1 cellular context compared by ENCODE assay signal in the genomic region with DNA sequence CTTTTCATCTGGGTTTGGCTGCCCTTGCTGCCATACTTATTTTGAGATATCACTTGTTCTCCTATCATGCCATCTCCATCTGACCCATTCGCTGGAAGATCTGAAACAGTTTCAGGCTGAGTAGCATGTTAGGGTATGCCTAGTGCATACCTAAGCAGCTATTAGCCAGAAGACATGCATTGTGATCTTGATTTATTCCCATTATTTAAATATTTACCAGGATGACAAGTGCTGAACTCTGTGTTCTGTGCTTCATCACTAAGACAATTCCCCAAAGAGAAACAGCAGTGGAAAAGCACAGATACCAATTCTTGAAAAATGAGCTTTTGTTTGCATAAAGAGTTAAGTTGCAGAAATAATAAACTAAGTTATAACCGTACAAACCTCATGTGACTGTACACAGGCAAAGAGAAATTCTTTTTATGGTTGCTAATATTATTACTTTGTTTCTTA.
TF ChIP-seq lines count a peak whose summit lies in the region.

No MANE protein-coding gene starts in this region.

TF ChIP-seq in SK-N-SH, 30 proteins besides CTCF, POLR2A, EP300 and RAD21:
- peak; percentile 88 for TF ChIP-seq FOXM1 (IDR thresholded peaks at IDR 0.05; ENCODE audit: low read depth)
- TF ChIP-seq RFX5 (IDR thresholded peaks at IDR 0.05; ENCODE audit: low read length), result no peak
- TF ChIP-seq, protein P1, sequence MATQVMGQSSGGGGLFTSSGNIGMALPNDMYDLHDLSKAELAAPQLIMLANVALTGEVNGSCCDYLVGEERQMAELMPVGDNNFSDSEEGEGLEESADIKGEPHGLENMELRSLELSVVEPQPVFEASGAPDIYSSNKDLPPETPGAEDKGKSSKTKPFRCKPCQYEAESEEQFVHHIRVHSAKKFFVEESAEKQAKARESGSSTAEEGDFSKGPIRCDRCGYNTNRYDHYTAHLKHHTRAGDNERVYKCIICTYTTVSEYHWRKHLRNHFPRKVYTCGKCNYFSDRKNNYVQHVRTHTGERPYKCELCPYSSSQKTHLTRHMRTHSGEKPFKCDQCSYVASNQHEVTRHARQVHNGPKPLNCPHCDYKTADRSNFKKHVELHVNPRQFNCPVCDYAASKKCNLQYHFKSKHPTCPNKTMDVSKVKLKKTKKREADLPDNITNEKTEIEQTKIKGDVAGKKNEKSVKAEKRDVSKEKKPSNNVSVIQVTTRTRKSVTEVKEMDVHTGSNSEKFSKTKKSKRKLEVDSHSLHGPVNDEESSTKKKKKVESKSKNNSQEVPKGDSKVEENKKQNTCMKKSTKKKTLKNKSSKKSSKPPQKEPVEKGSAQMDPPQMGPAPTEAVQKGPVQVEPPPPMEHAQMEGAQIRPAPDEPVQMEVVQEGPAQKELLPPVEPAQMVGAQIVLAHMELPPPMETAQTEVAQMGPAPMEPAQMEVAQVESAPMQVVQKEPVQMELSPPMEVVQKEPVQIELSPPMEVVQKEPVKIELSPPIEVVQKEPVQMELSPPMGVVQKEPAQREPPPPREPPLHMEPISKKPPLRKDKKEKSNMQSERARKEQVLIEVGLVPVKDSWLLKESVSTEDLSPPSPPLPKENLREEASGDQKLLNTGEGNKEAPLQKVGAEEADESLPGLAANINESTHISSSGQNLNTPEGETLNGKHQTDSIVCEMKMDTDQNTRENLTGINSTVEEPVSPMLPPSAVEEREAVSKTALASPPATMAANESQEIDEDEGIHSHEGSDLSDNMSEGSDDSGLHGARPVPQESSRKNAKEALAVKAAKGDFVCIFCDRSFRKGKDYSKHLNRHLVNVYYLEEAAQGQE (IDR thresholded peaks at IDR 0.05; ENCODE audit: low read depth, low read length), result no peak
- peak; percentile 37; the same call in 1 of the 2 replicates for TF ChIP-seq POLR2AphosphoS5 (IDR thresholded peaks at IDR 0.05; ENCODE audit: low read depth, low read length)
- TF ChIP-seq, protein P2, sequence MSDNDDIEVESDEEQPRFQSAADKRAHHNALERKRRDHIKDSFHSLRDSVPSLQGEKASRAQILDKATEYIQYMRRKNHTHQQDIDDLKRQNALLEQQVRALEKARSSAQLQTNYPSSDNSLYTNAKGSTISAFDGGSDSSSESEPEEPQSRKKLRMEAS (IDR thresholded peaks at IDR 0.05; ENCODE audit: low read depth), result no peak
- peak; percentile 83; the same call in 1 of the 2 replicates for TF ChIP-seq TEAD4 (IDR thresholded peaks at IDR 0.05; ENCODE audit: borderline replicate concordance, insufficient read depth)
- TF ChIP-seq FOSL2 (IDR thresholded peaks at IDR 0.05; ENCODE audit: borderline replicate concordance, low read depth), result peak; percentile 53; the same call in 1 of the 2 replicates
- peak; percentile 96 for TF ChIP-seq TCF12 (IDR thresholded peaks at IDR 0.05)
- no peak for TF ChIP-seq SMC3 (IDR thresholded peaks at IDR 0.05; ENCODE audit: low read depth, low read length)
- TF ChIP-seq, protein P3, sequence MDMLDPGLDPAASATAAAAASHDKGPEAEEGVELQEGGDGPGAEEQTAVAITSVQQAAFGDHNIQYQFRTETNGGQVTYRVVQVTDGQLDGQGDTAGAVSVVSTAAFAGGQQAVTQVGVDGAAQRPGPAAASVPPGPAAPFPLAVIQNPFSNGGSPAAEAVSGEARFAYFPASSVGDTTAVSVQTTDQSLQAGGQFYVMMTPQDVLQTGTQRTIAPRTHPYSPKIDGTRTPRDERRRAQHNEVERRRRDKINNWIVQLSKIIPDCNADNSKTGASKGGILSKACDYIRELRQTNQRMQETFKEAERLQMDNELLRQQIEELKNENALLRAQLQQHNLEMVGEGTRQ (IDR thresholded peaks at IDR 0.05; ENCODE audit: borderline replicate concordance, low read depth, low read length), result no peak
- peak; percentile 12; the same call in 1 of the 2 replicates for TF ChIP-seq MEF2A (IDR thresholded peaks at IDR 0.05; ENCODE audit: borderline replicate concordance, low read depth)
- TF ChIP-seq, protein P4, sequence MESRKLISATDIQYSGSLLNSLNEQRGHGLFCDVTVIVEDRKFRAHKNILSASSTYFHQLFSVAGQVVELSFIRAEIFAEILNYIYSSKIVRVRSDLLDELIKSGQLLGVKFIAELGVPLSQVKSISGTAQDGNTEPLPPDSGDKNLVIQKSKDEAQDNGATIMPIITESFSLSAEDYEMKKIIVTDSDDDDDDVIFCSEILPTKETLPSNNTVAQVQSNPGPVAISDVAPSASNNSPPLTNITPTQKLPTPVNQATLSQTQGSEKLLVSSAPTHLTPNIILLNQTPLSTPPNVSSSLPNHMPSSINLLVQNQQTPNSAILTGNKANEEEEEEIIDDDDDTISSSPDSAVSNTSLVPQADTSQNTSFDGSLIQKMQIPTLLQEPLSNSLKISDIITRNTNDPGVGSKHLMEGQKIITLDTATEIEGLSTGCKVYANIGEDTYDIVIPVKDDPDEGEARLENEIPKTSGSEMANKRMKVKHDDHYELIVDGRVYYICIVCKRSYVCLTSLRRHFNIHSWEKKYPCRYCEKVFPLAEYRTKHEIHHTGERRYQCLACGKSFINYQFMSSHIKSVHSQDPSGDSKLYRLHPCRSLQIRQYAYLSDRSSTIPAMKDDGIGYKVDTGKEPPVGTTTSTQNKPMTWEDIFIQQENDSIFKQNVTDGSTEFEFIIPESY (IDR thresholded peaks at IDR 0.05; ENCODE audit: borderline replicate concordance, low read depth), result peak; percentile 40; the same call in 1 of the 2 replicates
- TF ChIP-seq, protein P5, sequence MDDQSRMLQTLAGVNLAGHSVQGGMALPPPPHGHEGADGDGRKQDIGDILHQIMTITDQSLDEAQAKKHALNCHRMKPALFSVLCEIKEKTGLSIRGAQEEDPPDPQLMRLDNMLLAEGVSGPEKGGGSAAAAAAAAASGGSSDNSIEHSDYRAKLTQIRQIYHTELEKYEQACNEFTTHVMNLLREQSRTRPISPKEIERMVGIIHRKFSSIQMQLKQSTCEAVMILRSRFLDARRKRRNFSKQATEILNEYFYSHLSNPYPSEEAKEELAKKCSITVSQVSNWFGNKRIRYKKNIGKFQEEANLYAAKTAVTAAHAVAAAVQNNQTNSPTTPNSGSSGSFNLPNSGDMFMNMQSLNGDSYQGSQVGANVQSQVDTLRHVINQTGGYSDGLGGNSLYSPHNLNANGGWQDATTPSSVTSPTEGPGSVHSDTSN (IDR thresholded peaks at IDR 0.05), result peak; percentile 95
- peak; percentile 80 for TF ChIP-seq JUND (IDR thresholded peaks at IDR 0.05)
- peak; percentile 21; the same call in 1 of the 2 replicates for TF ChIP-seq RXRA (IDR thresholded peaks at IDR 0.05; ENCODE audit: borderline replicate concordance, low read depth)
- TF ChIP-seq FOXJ3 (CRISPR knock-in tag; IDR thresholded peaks at IDR 0.05), result no peak
- TF ChIP-seq MXI1 (IDR thresholded peaks at IDR 0.05; ENCODE audit: low read depth, low read length), result no peak
- TF ChIP-seq NFIC (IDR thresholded peaks at IDR 0.05; ENCODE audit: borderline replicate concordance), result peak; percentile 62
- no peak for TF ChIP-seq GABPA (IDR thresholded peaks at IDR 0.05; ENCODE audit: low read depth)
- no peak for TF ChIP-seq ELF1 (IDR thresholded peaks at IDR 0.05)
- TF ChIP-seq SIN3A (IDR thresholded peaks at IDR 0.05; ENCODE audit: borderline replicate concordance, low read depth, low read length), result no peak
- TF ChIP-seq TAF1 (IDR thresholded peaks at IDR 0.05; ENCODE audit: borderline replicate concordance, low read depth, low read length), result no peak
- TF ChIP-seq EZH2phosphoT487 (IDR thresholded peaks at IDR 0.05; ENCODE audit: borderline replicate concordance, low read depth), result no peak
TF ChIP-seq in SK-N-SH: peak in this region for 11.
